9 cellular contexts compared by ENCODE assay signal in genomic region chr17:71237903-71238538, GRCh38.
A peak's percentile ranks its signal among the peaks of the same experiment; 100 is the strongest.
DNase-seq lines count a peak whose midpoint lies in the region; ATAC-seq and TF ChIP-seq lines count a peak whose summit lies in the region.
"Had no signal": no experiment of that assay in that cellular context is flagged by ENCODE, and none has a peak within 500 bp of the region (broad histone marks: within the 10 kb centered on the region; RNA-seq: fewer than 3 reads in every experiment).

No MANE protein-coding gene starts in this region.

- no peaks in the 10 kb centered on the region for H3K27me3 ChIP-seq in mammary epithelial cell (ENCODE audit: insufficient read depth, low read length)

- no peaks in the 10 kb centered on the region for H3K79me2 ChIP-seq in mammary epithelial cell (ENCODE audit: insufficient read depth, low read length)

- TF ChIP-seq CTCF in mammary epithelial cell (conservative IDR thresholded peaks at IDR 0.05 in 1 of 2, IDR thresholded peaks at IDR 0.05 in 1 of 2; ENCODE audit: extremely low read depth in 1 of 2, insufficient read depth in 1 of 2, low read depth in 1 of 2, low read length in 2 of 2) = peak; percentile 49 to 57

- H3K4me2 ChIP-seq in mammary epithelial cell (ENCODE audit: insufficient read depth, low read depth, low read length) = peak overlapping the region; percentile 2

- intact Hi-C loops in mammary epithelial cell (cut with micrococcal nuclease) = loop anchor here (1.0 to 5.0 kb wide), 8 partner anchors 119 to 1303 kb away; no protein-coding TSS in a partner anchor

- no peaks in the 10 kb centered on the region for H3K9me3 ChIP-seq in mammary epithelial cell (replicated peaks; ENCODE audit: insufficient read depth, low read length)
- H3K9me3 ChIP-seq: psoas muscle had no signal

- no peak overlapping the region for H3K4me3 ChIP-seq in mammary epithelial cell (replicated peaks in 1 of 3; ENCODE audit: insufficient read depth in 1 of 3, low read depth in 2 of 3, low read length in 3 of 3)
- H3K4me3 ChIP-seq: psoas muscle had no signal

- peaks cover 9% of the 10 kb centered on the region for H3K4me1 ChIP-seq in mammary epithelial cell (ENCODE audit: insufficient read depth, low read length)
- H3K4me1 ChIP-seq: psoas muscle had no signal

- H3K27ac ChIP-seq in mammary epithelial cell (ENCODE audit: insufficient read depth, low read depth, low read length) = no peak overlapping the region
- H3K27ac ChIP-seq: psoas muscle had no signal

- no peak for ATAC-seq in HG02642 (IDR thresholded peaks at IDR 0.05; ENCODE audit: poor library complexity, unreplicated experiment)
- ATAC-seq: psoas muscle had no signal

- H4K20me1 ChIP-seq in mammary epithelial cell (ENCODE audit: insufficient read depth, low read length) = no peaks in the 10 kb centered on the region

- 100% methylated on average over 1 of the region's 1 CpG for WGBS in mammary epithelial cell (ENCODE audit: low coverage, missing lambda C conversion rate)

- DNase-seq in GM04503 (ENCODE audit: low read depth) = peak; percentile 28
- peak; percentile 71 for DNase-seq in NCI-H1694 (lab: John Stamatoyannopoulos, UW)
- peak; percentile 83 for DNase-seq in mammary epithelial cell
- peak; percentile 68 for DNase-seq in pons (ENCODE audit: low spot score)
- DNase-seq in occipital lobe (lab: John Stamatoyannopoulos, UW) = no peak
- no peak for DNase-seq in NCI-H82 treated with DMSO at 0.1 percent for 48 hours (lab: John Stamatoyannopoulos, UW; ENCODE audit: unreplicated experiment)
- DNase-seq in dermis blood vessel endothelial cell = no peak
- DNase-seq: psoas muscle had no signal

- H2AFZ ChIP-seq in mammary epithelial cell (ENCODE audit: low read depth, low read length) = peak overlapping the region; percentile 16

- dilution Hi-C loops in mammary epithelial cell (cut with HindIII; ENCODE audit: low sequenced_read_pairs) = no loop called here

- in situ Hi-C loops in mammary epithelial cell (cut with MboI; ENCODE audit: low sequenced_read_pairs in 2 of 2) = loop anchor here (5.0 to 25.0 kb wide), 4 partner anchors 224 to 1299 kb away; no protein-coding TSS in a partner anchor

- CTCF ChIA-PET in mammary epithelial cell (lab: Charles Lee; ENCODE audit: low non-redundant PET) = no interaction called here

- TSS peak; percentile 86 for BruUV-seq in mammary epithelial cell (replicated peaks; lab: Mats Ljungman, UMichigan)

- no peak overlapping the region for H3K9ac ChIP-seq in mammary epithelial cell (ENCODE audit: insufficient read depth, low read length)

- H3K36me3 ChIP-seq in mammary epithelial cell (ENCODE audit: insufficient read depth, low read length) = no peaks in the 10 kb centered on the region

Comparison
In these comparisons a context has a peak if more than half of its experiments do, and no peak if none do; other contexts are left out.
1. DNase-seq: peak in GM04503 (single experiment), NCI-H1694 (single experiment), mammary epithelial cell (single experiment) and pons (single experiment); none in occipital lobe (single experiment), NCI-H82 treated with DMSO at 0.1 percent for 48 hours (single experiment) and dermis blood vessel endothelial cell (single experiment).